In the genomic region with DNA sequence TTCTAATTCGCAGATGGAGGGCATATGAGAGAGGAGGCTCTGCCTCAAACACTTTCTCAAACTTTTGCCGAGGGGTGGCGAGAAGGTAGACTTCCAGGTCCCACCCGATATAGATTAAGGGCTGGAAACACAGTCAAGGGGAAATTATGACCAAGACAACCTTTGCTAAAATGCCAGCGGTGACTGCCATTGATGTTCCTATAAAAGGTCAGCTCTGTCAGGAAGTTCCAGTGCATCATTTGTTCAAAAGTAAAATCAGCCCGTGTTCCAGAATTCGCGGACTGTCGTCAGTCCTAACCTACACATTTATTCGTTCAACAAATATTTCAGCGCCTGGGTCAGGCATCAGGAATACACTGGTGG, we compare ENCODE assay signal across 1 cellular context.
TF ChIP-seq lines count a peak whose summit lies in the region.

No MANE protein-coding gene starts in this region.

TF ChIP-seq in HepG2, 621 proteins besides CTCF, POLR2A, EP300 and RAD21 (continued from another document):
- TF ChIP-seq, protein P1, sequence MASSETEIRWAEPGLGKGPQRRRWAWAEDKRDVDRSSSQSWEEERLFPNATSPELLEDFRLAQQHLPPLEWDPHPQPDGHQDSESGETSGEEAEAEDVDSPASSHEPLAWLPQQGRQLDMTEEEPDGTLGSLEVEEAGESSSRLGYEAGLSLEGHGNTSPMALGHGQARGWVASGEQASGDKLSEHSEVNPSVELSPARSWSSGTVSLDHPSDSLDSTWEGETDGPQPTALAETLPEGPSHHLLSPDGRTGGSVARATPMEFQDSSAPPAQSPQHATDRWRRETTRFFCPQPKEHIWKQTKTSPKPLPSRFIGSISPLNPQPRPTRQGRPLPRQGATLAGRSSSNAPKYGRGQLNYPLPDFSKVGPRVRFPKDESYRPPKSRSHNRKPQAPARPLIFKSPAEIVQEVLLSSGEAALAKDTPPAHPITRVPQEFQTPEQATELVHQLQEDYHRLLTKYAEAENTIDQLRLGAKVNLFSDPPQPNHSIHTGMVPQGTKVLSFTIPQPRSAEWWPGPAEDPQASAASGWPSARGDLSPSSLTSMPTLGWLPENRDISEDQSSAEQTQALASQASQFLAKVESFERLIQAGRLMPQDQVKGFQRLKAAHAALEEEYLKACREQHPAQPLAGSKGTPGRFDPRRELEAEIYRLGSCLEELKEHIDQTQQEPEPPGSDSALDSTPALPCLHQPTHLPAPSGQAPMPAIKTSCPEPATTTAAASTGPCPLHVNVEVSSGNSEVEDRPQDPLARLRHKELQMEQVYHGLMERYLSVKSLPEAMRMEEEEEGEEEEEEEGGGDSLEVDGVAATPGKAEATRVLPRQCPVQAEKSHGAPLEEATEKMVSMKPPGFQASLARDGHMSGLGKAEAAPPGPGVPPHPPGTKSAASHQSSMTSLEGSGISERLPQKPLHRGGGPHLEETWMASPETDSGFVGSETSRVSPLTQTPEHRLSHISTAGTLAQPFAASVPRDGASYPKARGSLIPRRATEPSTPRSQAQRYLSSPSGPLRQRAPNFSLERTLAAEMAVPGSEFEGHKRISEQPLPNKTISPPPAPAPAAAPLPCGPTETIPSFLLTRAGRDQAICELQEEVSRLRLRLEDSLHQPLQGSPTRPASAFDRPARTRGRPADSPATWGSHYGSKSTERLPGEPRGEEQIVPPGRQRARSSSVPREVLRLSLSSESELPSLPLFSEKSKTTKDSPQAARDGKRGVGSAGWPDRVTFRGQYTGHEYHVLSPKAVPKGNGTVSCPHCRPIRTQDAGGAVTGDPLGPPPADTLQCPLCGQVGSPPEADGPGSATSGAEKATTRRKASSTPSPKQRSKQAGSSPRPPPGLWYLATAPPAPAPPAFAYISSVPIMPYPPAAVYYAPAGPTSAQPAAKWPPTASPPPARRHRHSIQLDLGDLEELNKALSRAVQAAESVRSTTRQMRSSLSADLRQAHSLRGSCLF (CRISPR knock-in tag; IDR thresholded peaks at IDR 0.05; ENCODE audit: borderline replicate concordance): no peak
- TF ChIP-seq MAFK (conservative IDR thresholded peaks at IDR 0.05 in 1 of 2, IDR thresholded peaks at IDR 0.05 in 1 of 2; ENCODE audit: low read length in 2 of 2) (no peak), KDM5A (IDR thresholded peaks at IDR 0.05; ENCODE audit: borderline replicate concordance, low read length) (peak; percentile 36; the same call in 1 of the 2 replicates), MIER3 (CRISPR knock-in tag; IDR thresholded peaks at IDR 0.05; ENCODE audit: borderline replicate concordance) (no peak), ZNF430 (CRISPR knock-in tag; IDR thresholded peaks at IDR 0.05) (no peak), NCOA1 (CRISPR knock-in tag; IDR thresholded peaks at IDR 0.05) (no peak; the same call in 1 of the 2 replicates), CBX1 (IDR thresholded peaks at IDR 0.05; ENCODE audit: low read depth) (no peak), MED13 (CRISPR knock-in tag; IDR thresholded peaks at IDR 0.05) (no peak), ARHGAP35 (CRISPR knock-in tag; IDR thresholded peaks at IDR 0.05; ENCODE audit: borderline replicate concordance) (no peak), TMF1 (CRISPR knock-in tag; IDR thresholded peaks at IDR 0.05; ENCODE audit: low read depth) (no peak), ZNF446 (CRISPR knock-in tag; IDR thresholded peaks at IDR 0.05) (no peak), HOXA9 (CRISPR knock-in tag; IDR thresholded peaks at IDR 0.05; ENCODE audit: borderline replicate concordance) (no peak)
- TF ChIP-seq, protein P2, sequence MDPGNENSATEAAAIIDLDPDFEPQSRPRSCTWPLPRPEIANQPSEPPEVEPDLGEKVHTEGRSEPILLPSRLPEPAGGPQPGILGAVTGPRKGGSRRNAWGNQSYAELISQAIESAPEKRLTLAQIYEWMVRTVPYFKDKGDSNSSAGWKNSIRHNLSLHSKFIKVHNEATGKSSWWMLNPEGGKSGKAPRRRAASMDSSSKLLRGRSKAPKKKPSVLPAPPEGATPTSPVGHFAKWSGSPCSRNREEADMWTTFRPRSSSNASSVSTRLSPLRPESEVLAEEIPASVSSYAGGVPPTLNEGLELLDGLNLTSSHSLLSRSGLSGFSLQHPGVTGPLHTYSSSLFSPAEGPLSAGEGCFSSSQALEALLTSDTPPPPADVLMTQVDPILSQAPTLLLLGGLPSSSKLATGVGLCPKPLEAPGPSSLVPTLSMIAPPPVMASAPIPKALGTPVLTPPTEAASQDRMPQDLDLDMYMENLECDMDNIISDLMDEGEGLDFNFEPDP (CRISPR knock-in tag; conservative IDR thresholded peaks at IDR 0.05): no peak
- TF ChIP-seq, protein P3, sequence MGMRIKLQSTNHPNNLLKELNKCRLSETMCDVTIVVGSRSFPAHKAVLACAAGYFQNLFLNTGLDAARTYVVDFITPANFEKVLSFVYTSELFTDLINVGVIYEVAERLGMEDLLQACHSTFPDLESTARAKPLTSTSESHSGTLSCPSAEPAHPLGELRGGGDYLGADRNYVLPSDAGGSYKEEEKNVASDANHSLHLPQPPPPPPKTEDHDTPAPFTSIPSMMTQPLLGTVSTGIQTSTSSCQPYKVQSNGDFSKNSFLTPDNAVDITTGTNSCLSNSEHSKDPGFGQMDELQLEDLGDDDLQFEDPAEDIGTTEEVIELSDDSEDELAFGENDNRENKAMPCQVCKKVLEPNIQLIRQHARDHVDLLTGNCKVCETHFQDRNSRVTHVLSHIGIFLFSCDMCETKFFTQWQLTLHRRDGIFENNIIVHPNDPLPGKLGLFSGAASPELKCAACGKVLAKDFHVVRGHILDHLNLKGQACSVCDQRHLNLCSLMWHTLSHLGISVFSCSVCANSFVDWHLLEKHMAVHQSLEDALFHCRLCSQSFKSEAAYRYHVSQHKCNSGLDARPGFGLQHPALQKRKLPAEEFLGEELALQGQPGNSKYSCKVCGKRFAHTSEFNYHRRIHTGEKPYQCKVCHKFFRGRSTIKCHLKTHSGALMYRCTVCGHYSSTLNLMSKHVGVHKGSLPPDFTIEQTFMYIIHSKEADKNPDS (CRISPR knock-in tag; IDR thresholded peaks at IDR 0.05): no peak
- TF ChIP-seq, protein P4, sequence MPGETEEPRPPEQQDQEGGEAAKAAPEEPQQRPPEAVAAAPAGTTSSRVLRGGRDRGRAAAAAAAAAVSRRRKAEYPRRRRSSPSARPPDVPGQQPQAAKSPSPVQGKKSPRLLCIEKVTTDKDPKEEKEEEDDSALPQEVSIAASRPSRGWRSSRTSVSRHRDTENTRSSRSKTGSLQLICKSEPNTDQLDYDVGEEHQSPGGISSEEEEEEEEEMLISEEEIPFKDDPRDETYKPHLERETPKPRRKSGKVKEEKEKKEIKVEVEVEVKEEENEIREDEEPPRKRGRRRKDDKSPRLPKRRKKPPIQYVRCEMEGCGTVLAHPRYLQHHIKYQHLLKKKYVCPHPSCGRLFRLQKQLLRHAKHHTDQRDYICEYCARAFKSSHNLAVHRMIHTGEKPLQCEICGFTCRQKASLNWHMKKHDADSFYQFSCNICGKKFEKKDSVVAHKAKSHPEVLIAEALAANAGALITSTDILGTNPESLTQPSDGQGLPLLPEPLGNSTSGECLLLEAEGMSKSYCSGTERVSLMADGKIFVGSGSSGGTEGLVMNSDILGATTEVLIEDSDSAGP (CRISPR knock-in tag; IDR thresholded peaks at IDR 0.05; ENCODE audit: borderline replicate concordance): no peak
